Comparison of ENCODE assay signal across 12 cellular contexts in the genomic region with DNA sequence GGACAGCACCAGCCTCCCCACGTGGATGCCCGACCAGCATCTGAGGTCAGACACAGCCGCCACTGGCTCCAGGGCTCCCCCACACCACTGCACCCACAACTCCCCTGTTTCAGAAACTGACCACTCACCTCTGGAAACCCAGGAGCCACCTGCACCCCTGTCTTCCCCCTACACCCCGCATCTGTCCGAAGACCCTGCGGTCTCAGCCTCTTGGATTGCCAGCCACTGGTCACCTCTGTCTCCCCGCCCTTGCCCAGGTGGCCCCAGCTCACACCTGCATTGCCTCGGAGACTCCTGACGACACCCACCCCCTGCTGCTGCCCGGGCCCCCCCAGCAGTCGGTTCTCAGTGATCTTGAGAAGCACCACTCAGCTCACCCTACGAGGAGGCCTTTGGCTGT.
"Had no signal": no experiment of that assay in that cellular context is flagged by ENCODE, and none has a peak within 500 bp of the region (broad histone marks: within the 10 kb centered on the region; RNA-seq: fewer than 3 reads in every experiment).

No MANE protein-coding gene starts in this region.

- H3K4me1 ChIP-seq: adrenal gland, body of pancreas, upper lobe of right lung had no signal

- H3K9me3 ChIP-seq: adrenal gland, body of pancreas, ovary, upper lobe of right lung had no signal

- H3K27me3 ChIP-seq: adrenal gland, body of pancreas, ovary, upper lobe of right lung had no signal

- DNase-seq: activated CD4-positive, alpha-beta T cell treated with anti-CD3 and anti-CD28 coated beads for 48 hours; activated CD8-positive, alpha-beta memory T cell treated with anti-CD3 and anti-CD28 coated beads for 24 hours; activated naive CD4-positive, alpha-beta T cell treated with anti-CD3 and anti-CD28 coated beads, Interleukin-2, amount 50 U/mL, for 16 hours; adrenal gland; body of pancreas; cerebellar nuclear complex; dermis blood vessel endothelial cell; nephron progenitor cell; ovary; T-helper 17 cell; upper lobe of right lung had no signal

- H3K27ac ChIP-seq: adrenal gland, body of pancreas, ovary, upper lobe of right lung had no signal

- ATAC-seq: body of pancreas, T-helper 17 cell, upper lobe of right lung, WTC11 had no signal

- H3K36me3 ChIP-seq: adrenal gland, ovary, upper lobe of right lung had no signal

- H3K4me3 ChIP-seq: adrenal gland, body of pancreas, ovary, upper lobe of right lung had no signal
